In genomic region chr14:54285030-54285429, GRCh38 we compare ENCODE assay signal across 30 cellular contexts.
"Had no signal": no experiment of that assay in that cellular context is flagged by ENCODE, and none has a peak within 500 bp of the region (broad histone marks: within the 10 kb centered on the region; RNA-seq: fewer than 3 reads in every experiment).

No MANE protein-coding gene starts in this region.

- FAIRE-seq: frontal cortex had no signal

- H3K9me3 ChIP-seq: ascending aorta, breast epithelium, colonic mucosa, heart left ventricle had no signal

- H3K4me3 ChIP-seq: ascending aorta, breast epithelium, cardiac muscle cell, colonic mucosa, heart left ventricle had no signal

- DNase-seq: activated CD4-positive, alpha-beta memory T cell treated with anti-CD3 and anti-CD28 coated beads, Interleukin-2, amount 10 ng/mL, durations not matched to agents 7 days and 5 days; activated CD4-positive, alpha-beta T cell treated with anti-CD3 and anti-CD28 coated beads for 36 hours; activated CD4-positive, alpha-beta T cell treated with anti-CD3 and anti-CD28 coated beads, Interleukin-2, amount 10 ng/mL, durations not matched to agents 7 days and 5 days; activated CD4-positive, alpha-beta T cell treated with anti-CD3 and anti-CD28 coated beads, Interleukin-2, amount 50 U/mL, for 4 hours; activated CD4-positive, CD25-positive, alpha-beta regulatory T cell; activated CD4-positive, CD25-positive, alpha-beta regulatory T cell treated with anti-CD3 and anti-CD28 coated beads, Interleukin-2, amount 50 U/mL, for 72 hours; activated CD8-positive, alpha-beta memory T cell treated with anti-CD3 and anti-CD28 coated beads, Interleukin-2, amount 50 U/mL, for 48 hours; activated gamma-delta T cell; activated naive CD4-positive, alpha-beta T cell; activated naive CD4-positive, alpha-beta T cell treated with anti-CD3 and anti-CD28 coated beads, Interleukin-2, amount 10 ng/mL, durations not matched to agents 7 days and 5 days; activated naive CD8-positive, alpha-beta T cell treated with anti-CD3 and anti-CD28 coated beads, Interleukin-2, amount 10 ng/mL, durations not matched to agents 7 days and 5 days; activated T-cell treated with anti-CD3 and anti-CD28 coated beads for 4 hours; activated T-cell treated with anti-CD3 and anti-CD28 coated beads, Interleukin-2, amount 50 U/mL, for 24 hours; activated T-cell treated with anti-CD3 and anti-CD28 coated beads, Interleukin-2, amount 50 U/mL, for 72 hours; central memory CD4-positive, alpha-beta T cell; cerebellar nuclear complex; colonic mucosa; effector CD8-positive, alpha-beta T cell; foreskin fibroblast; heart left ventricle; T-helper 1 cell; T-helper 17 cell; T1000; WERI-Rb-1 had no signal

- H3K36me3 ChIP-seq: ascending aorta, breast epithelium, cardiac muscle cell, colonic mucosa, heart left ventricle, WERI-Rb-1 had no signal

- ATAC-seq: activated CD4-positive, alpha-beta T cell treated with anti-CD3 and anti-CD28 coated beads for 36 hours; activated naive CD4-positive, alpha-beta T cell treated with anti-CD3 and anti-CD28 coated beads, Interleukin-2, amount 50 U/mL, for 72 hours; activated T-cell treated with anti-CD3 and anti-CD28 coated beads, Interleukin-2, amount 50 U/mL, for 72 hours; esophagus mucosa; heart left ventricle; T-helper 17 cell had no signal

- H3K4me1 ChIP-seq: ascending aorta, breast epithelium, colonic mucosa, heart left ventricle had no signal

- H3K27ac ChIP-seq: ascending aorta, breast epithelium, cardiac muscle cell, colonic mucosa, heart left ventricle, WERI-Rb-1 had no signal

- H3K27me3 ChIP-seq: ascending aorta, breast epithelium, cardiac muscle cell, colonic mucosa, heart left ventricle had no signal
